8 cellular contexts compared by ENCODE assay signal in the genomic region with DNA sequence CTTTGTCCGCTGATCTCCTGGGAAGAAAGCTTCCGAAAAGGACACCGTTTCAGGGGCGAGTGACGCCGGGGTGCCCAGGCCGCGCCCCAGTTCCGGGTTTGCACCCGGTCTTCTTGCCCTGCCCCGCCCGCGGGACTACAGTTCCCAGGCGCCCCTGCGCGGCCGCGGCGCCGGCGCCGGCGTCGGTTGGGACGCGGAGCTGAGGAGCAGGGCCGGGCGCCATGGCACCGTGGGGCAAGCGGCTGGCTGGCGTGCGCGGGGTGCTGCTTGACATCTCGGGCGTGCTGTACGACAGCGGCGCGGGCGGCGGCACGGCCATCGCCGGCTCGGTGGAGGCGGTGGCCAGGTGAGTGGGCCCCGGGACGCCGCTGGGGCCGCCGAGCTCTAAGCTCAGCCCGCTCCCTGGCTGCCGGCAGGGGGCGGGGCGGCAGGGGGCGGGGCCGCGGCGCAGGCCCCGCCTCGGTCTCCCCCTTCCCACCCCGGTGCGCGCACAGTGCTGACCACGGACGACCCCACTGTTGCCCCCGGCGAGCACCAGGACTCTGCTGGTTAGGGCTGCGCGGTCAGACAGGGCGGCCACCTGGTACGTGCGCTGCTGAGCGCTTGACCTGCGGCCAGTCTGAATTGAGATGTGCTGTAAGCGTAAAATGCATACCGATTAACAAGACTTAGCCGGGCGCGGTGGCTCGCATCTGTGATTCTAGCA. TPM values are rescaled to one million over a fixed set of nuclear protein-coding genes. Genes with fewer than 3 reads are reported as not detected.
DNase-seq lines count a peak whose midpoint lies in the region; ATAC-seq and TF ChIP-seq lines count a peak whose summit lies in the region.

A gene with protein sequence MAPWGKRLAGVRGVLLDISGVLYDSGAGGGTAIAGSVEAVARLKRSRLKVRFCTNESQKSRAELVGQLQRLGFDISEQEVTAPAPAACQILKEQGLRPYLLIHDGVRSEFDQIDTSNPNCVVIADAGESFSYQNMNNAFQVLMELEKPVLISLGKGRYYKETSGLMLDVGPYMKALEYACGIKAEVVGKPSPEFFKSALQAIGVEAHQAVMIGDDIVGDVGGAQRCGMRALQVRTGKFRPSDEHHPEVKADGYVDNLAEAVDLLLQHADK (plus strand): TSS at position 182 of the 706 bp plus-strand sequence. CDS start 40 bp downstream, at position 222.

- in situ Hi-C loops in GM23248 (cut with MboI), result no loop called here

- H3K4me2 ChIP-seq in GM23248 (ENCODE audit: unreplicated experiment), result peak within 1 kb of the TSS; percentile 66
- H3K4me2 ChIP-seq in Karpas-422 (ENCODE audit: low read depth, low read length, poor library complexity, severe bottlenecking), result peak within 1 kb of the TSS; percentile 71
- peak within 1 kb of the TSS; percentile 71 for H3K4me2 ChIP-seq in SK-N-SH

- H3K27ac Mint-ChIP-seq in activated naive CD4-positive, alpha-beta T cell treated with anti-CD3 and anti-CD28 coated beads, Interleukin-2, amount 50 U/mL, for 72 hours, result peak within 1 kb of the TSS; percentile 72 to 98

- CTCF ChIA-PET in SK-N-SH (lab: Yijun Ruan, JAX), result interaction anchor here (1.0 to 1.4 kb wide), 4 partner anchors 10 to 73 kb away, joined by 4 to 5 read pairs (median 4); no protein-coding TSS in a partner anchor

- POLR2A ChIA-PET in SK-N-SH (lab: Yijun Ruan, JAX), result no interaction called here

- 2 to 3% methylated on average over 62 to 70 of the region's 81 CpGs for WGBS in GM23248 (ENCODE audit: low coverage in 1 of 2, low lambda C conversion rate in 2 of 2, missing lambda C conversion rate in 2 of 2), 2 experiments
- WGBS in SK-N-SH (ENCODE audit: low lambda C conversion rate), result 0% methylated on average over 22 of the region's 81 CpGs
- 1 to 3% (median 1%) methylated on average over 38 to 81 of the region's 81 CpGs for WGBS in ovary, 3 donors

- DNase-seq in GF-D8 (lab: John Stamatoyannopoulos, UW) (peak; percentile 34), GM23248 (peak; percentile 94), Karpas-422 (peak; percentile 97), SK-N-SH (peak; percentile 98), head of caudate nucleus (peak; percentile 67 to 95 (median 89)), ovary (peak; percentile 69 to 88 (median 82)), thoracic aorta (ENCODE audit: low spot score) (peak; percentile 24)
- peak; percentile 86 to 89 for DNase-seq in activated naive CD4-positive, alpha-beta T cell treated with anti-CD3 and anti-CD28 coated beads, Interleukin-2, amount 50 U/mL, for 72 hours (ENCODE audit: low spot score in 2 of 2)

- TF ChIP-seq POLR2A in ovary (IDR thresholded peaks at IDR 0.05), result no peak

- H3K4me3 ChIP-seq in GM23248 (peak within 1 kb of the TSS; percentile 78), Karpas-422 (ENCODE audit: low read length) (peak within 1 kb of the TSS; percentile 91), SK-N-SH (ENCODE audit: low read depth in 2 of 2, low read length in 1 of 2) (peak within 1 kb of the TSS; percentile 63 to 81), ovary (peak within 1 kb of the TSS; percentile 77), thoracic aorta (peak within 1 kb of the TSS; percentile 86)

- H3K4me1 ChIP-seq in GM23248 (ENCODE audit: insufficient read depth) (no peaks in the 10 kb centered on the region), Karpas-422 (ENCODE audit: low read length) (peaks cover 40% of the 10 kb centered on the region), SK-N-SH (ENCODE audit: control insufficient read depth in 1 of 2, insufficient read depth in 2 of 2, low read depth in 1 of 2, low read length in 1 of 2) (no peaks in the 10 kb centered on the region; a peak in 1 of 4 replicates), ovary (ENCODE audit: insufficient read depth) (no peaks in the 10 kb centered on the region), thoracic aorta (ENCODE audit: control insufficient read depth in 1 of 2, low read depth in 2 of 2) (peaks cover 0 to 4% of the 10 kb centered on the region in 2 donors)

- H3K9me3 Mint-ChIP-seq in activated naive CD4-positive, alpha-beta T cell treated with anti-CD3 and anti-CD28 coated beads, Interleukin-2, amount 50 U/mL, for 72 hours, result peaks cover 0 to 3% of the 10 kb centered on the region in 2 donors

- no peak within 1 kb of the TSS for H3K27ac ChIP-seq in GM23248
- H3K27ac ChIP-seq in Karpas-422 (ENCODE audit: low read length), result no peak within 1 kb of the TSS
- peak within 1 kb of the TSS in 1 of 2 experiments; percentile 78; a peak in 1 of 4 replicates for H3K27ac ChIP-seq in SK-N-SH (ENCODE audit: low read depth in 2 of 2, low read length in 1 of 2)
- H3K27ac ChIP-seq in ovary, result peak within 1 kb of the TSS in 1 of 2 donors; percentile 82
- H3K27ac ChIP-seq in thoracic aorta, result peak within 1 kb of the TSS; percentile 60 to 72

- no peaks in the 10 kb centered on the region for H3K9me3 ChIP-seq in GM23248 (ENCODE audit: low read depth)
- no peaks in the 10 kb centered on the region for H3K9me3 ChIP-seq in Karpas-422 (ENCODE audit: low read length)
- H3K9me3 ChIP-seq in SK-N-SH, result no peaks in the 10 kb centered on the region
- no peaks in the 10 kb centered on the region for H3K9me3 ChIP-seq in ovary
- no peaks in the 10 kb centered on the region for H3K9me3 ChIP-seq in thoracic aorta

- peak; percentile 98 to 99 for ATAC-seq in activated naive CD4-positive, alpha-beta T cell treated with anti-CD3 and anti-CD28 coated beads, Interleukin-2, amount 50 U/mL, for 72 hours
- peak; percentile 91 for ATAC-seq in thoracic aorta (ENCODE audit: insufficient number of reproducible peaks, low FRiP score, low read depth)

- no peaks in the 10 kb centered on the region for H3K36me3 ChIP-seq in GM23248 (ENCODE audit: low read depth)
- H3K36me3 ChIP-seq in Karpas-422 (ENCODE audit: insufficient read depth, low read length), result no peaks in the 10 kb centered on the region
- no peaks in the 10 kb centered on the region for H3K36me3 ChIP-seq in SK-N-SH (replicated peaks in 1 of 2; ENCODE audit: control insufficient read depth in 1 of 2, insufficient read depth in 2 of 2, low read length in 1 of 2)
- H3K36me3 ChIP-seq in ovary, result no peaks in the 10 kb centered on the region
- H3K36me3 ChIP-seq in thoracic aorta, result no peaks in the 10 kb centered on the region

- TF ChIP-seq CTCF in SK-N-SH (IDR thresholded peaks at IDR 0.05), result 0 out of 2 replicates have a peak, but pooled peaks have one; percentile 25
- peak; percentile 36 to 68 (median 62) for TF ChIP-seq CTCF in ovary (IDR thresholded peaks at IDR 0.05)
- TF ChIP-seq CTCF in thoracic aorta (IDR thresholded peaks at IDR 0.05), result peak; percentile 40

- no peaks in the 10 kb centered on the region for H4K20me1 ChIP-seq in GM23248 (ENCODE audit: insufficient read depth)
- H4K20me1 ChIP-seq in Karpas-422 (ENCODE audit: insufficient read depth, low read depth, low read length), result no peaks in the 10 kb centered on the region
- H4K20me1 ChIP-seq in SK-N-SH (ENCODE audit: insufficient read depth), result no peaks in the 10 kb centered on the region

- H3F3A ChIP-seq in GM23248 (ENCODE audit: insufficient read depth), result no peaks in the 10 kb centered on the region
- no peaks in the 10 kb centered on the region for H3F3A ChIP-seq in SK-N-SH (replicated peaks; ENCODE audit: insufficient read depth)

- no peak for TF ChIP-seq EP300 in SK-N-SH (IDR thresholded peaks at IDR 0.05; ENCODE audit: borderline replicate concordance in 1 of 2, low read depth in 1 of 2, low read length in 1 of 2)
- TF ChIP-seq EP300 in ovary (IDR thresholded peaks at IDR 0.05), result no peak

- H3K79me2 ChIP-seq in GM23248 (ENCODE audit: insufficient read depth) (no peaks in the 10 kb centered on the region), Karpas-422 (ENCODE audit: low read length) (peaks cover 24% of the 10 kb centered on the region), SK-N-SH (ENCODE audit: insufficient read depth) (peaks cover 4% of the 10 kb centered on the region; the same call in 1 of the 2 replicates)

- no peak for TF ChIP-seq RAD21 in SK-N-SH (IDR thresholded peaks at IDR 0.05; ENCODE audit: low read length)

- intact Hi-C loops in head of caudate nucleus (cut with DNase I), result no loop called here
- intact Hi-C loops in ovary (cut with DNase I), result no loop called here

- H2AFZ ChIP-seq in GM23248 (peak within 1 kb of the TSS; percentile 94), Karpas-422 (ENCODE audit: low read length) (peak within 1 kb of the TSS; percentile 63; the same call in 1 of the 2 replicates), SK-N-SH (ENCODE audit: low read depth) (peak within 1 kb of the TSS; percentile 92)

- H3K9ac ChIP-seq in GM23248, result peak within 1 kb of the TSS; percentile 64
- peak within 1 kb of the TSS; percentile 78 for H3K9ac ChIP-seq in Karpas-422 (ENCODE audit: low read length)
- peak within 1 kb of the TSS; percentile 76 for H3K9ac ChIP-seq in SK-N-SH

- H3K36me3 Mint-ChIP-seq in activated naive CD4-positive, alpha-beta T cell treated with anti-CD3 and anti-CD28 coated beads, Interleukin-2, amount 50 U/mL, for 72 hours, result peaks cover 0 to 6% of the 10 kb centered on the region in 2 donors

- no peaks in the 10 kb centered on the region; the same call in 1 of the 2 replicates for H3K27me3 ChIP-seq in GM23248 (replicated peaks; ENCODE audit: insufficient read depth)
- H3K27me3 ChIP-seq in Karpas-422 (ENCODE audit: low read length), result no peaks in the 10 kb centered on the region
- H3K27me3 ChIP-seq in SK-N-SH (ENCODE audit: insufficient read depth), result no peaks in the 10 kb centered on the region
- no peaks in the 10 kb centered on the region for H3K27me3 ChIP-seq in ovary
- no peaks in the 10 kb centered on the region for H3K27me3 ChIP-seq in thoracic aorta (replicated peaks; ENCODE audit: insufficient read depth)

- H3K9me2 ChIP-seq in GM23248 (ENCODE audit: insufficient read depth) (no peaks in the 10 kb centered on the region), Karpas-422 (replicated peaks; ENCODE audit: insufficient read depth, low read length) (no peaks in the 10 kb centered on the region), SK-N-SH (no peaks in the 10 kb centered on the region)

TF ChIP-seq in SK-N-SH, 30 proteins besides CTCF, POLR2A, EP300 and RAD21 (continues in another document):
- no peak for TF ChIP-seq MEF2A (IDR thresholded peaks at IDR 0.05; ENCODE audit: borderline replicate concordance, low read depth)
- peak; percentile 69 for TF ChIP-seq NRF1 (IDR thresholded peaks at IDR 0.05; ENCODE audit: low read depth, low read length)
- TF ChIP-seq EZH2phosphoT487 (IDR thresholded peaks at IDR 0.05; ENCODE audit: borderline replicate concordance, low read depth), result no peak
- TF ChIP-seq RCOR1 (IDR thresholded peaks at IDR 0.05; ENCODE audit: low read length), result no peak

RNA-seq across cellular contexts. Expression of the gene that starts here (rescaled TPM):
- 17.5 and 19.0 TPM in 2 replicates for total RNA-seq in GM23248 (2014; rRNA removed; shearing (Covaris generic))
- polyA plus RNA-seq in GM23248 (2016; fragmentation: Nextera tagmentation; extraction: Ambion mirVana) (22.4 and 22.9 TPM in 2 replicates), SK-N-SH (2012; rRNA removed) (29.8 and 35.3 TPM in 2 replicates), ovary (10 to 100 TPM in 1 of 2 donors, 1 to 10 TPM in 1; 8.7 to 18.4 TPM)
- 57.2 and 73.3 TPM in 2 replicates for total RNA-seq in Karpas-422 (2014; rRNA removed; shearing (Covaris generic); ENCODE audit: low replicate concordance)
- polyA plus RNA-seq in SK-N-SH (2012; cell fraction: cytosol; rRNA removed), result 20.3 and 23.7 TPM in 2 replicates
- polyA plus RNA-seq in SK-N-SH (2012; cell fraction: nucleus; rRNA removed), result 35.0 and 36.8 TPM in 2 replicates
- total RNA-seq in activated naive CD4-positive, alpha-beta T cell treated with anti-CD3 and anti-CD28 coated beads, Interleukin-2, amount 50 U/mL, for 72 hours, result 10 to 100 TPM; 12.5 to 13.0 TPM
- total RNA-seq in ovary (10 to 100 TPM in 5 of 7 donors, 1 to 10 TPM in 2; 4.3 to 19.9 (median 12.6) TPM), thoracic aorta (10 to 100 TPM in 1 of 2 donors, 1 to 10 TPM in 1; 7.2 to 24.1 TPM)

Comparison
In these comparisons a context has a peak if more than half of its experiments do, and no peak if none do; other contexts are left out.
1. DNase-seq: peak in every context shown above with its lines; median percentile 98 in SK-N-SH; 97 in Karpas-422; 94 in GM23248; 89 in head of caudate nucleus; 88 in activated naive CD4-positive, alpha-beta T cell treated with anti-CD3 and anti-CD28 coated beads, Interleukin-2, amount 50 U/mL, for 72 hours; 82 in ovary; 34 in GF-D8; 24 in thoracic aorta.
2. H3K27ac ChIP-seq: peak in thoracic aorta (2 of 2); none in GM23248 (single experiment) and Karpas-422 (single experiment).
3. Peak in every context shown above with its lines, with median percentiles within 50 percentile points of each other: H2AFZ ChIP-seq, H3K4me2 ChIP-seq, H3K4me3 ChIP-seq, H3K9ac ChIP-seq and CTCF ChIP-seq.